9 cellular contexts compared by ENCODE assay signal in genomic region chr20:37007898-37008649, GRCh38. TPM values are rescaled to one million over a fixed set of nuclear protein-coding genes. Genes with fewer than 3 reads are reported as not detected.
DNase-seq lines count a peak whose midpoint lies in the region; ATAC-seq and FAIRE-seq lines count a peak whose summit lies in the region.
"Had no signal": no experiment of that assay in that cellular context is flagged by ENCODE, and none has a peak within 500 bp of the region (broad histone marks: within the 10 kb centered on the region; RNA-seq: fewer than 3 reads in every experiment).

No MANE protein-coding gene starts in this region.

- H3K4me1 Mint-ChIP-seq in T-helper 17 cell: peaks cover 13% of the 10 kb centered on the region
- H3K4me1 Mint-ChIP-seq: neural crest cell had no signal

- ATAC-seq in T-helper 17 cell: peak; percentile 93
- peak; percentile 39 to 83 for ATAC-seq in left cardiac atrium
- ATAC-seq in HG02981 (IDR thresholded peaks at IDR 0.05; ENCODE audit: unreplicated experiment): no peak

- peak overlapping the region; percentile 84 for H3K27ac Mint-ChIP-seq in T-helper 17 cell

- H3K36me3 Mint-ChIP-seq in T-helper 17 cell (ENCODE audit: low read depth): no peaks in the 10 kb centered on the region

- no peaks in the 10 kb centered on the region for H3K9me3 ChIP-seq in T-helper 17 cell (ENCODE audit: control insufficient read depth, low read length, poor library complexity, severe bottlenecking)

- no peak for FAIRE-seq in RCC 7860 (lab: Jason Lieb, UNC)

- DNase-seq in Ammon's horn (ENCODE audit: low spot score) (peak; percentile 42), GM19240 (ENCODE audit: insufficient read length, low spot score) (peak; percentile 23), T-helper 17 cell (no peak), left cardiac atrium (no peak), NCI-H446 treated with DMSO at 0.1 percent for 48 hours (lab: John Stamatoyannopoulos, UW) (no peak), RCC 7860 (ENCODE audit: low spot score) (no peak), amygdala (lab: John Stamatoyannopoulos, UW) (no peak)

- intact Hi-C loops in left cardiac atrium (cut with DNase I): no loop called here

- H3K4me3 Mint-ChIP-seq in T-helper 17 cell: no peak overlapping the region
- H3K4me3 Mint-ChIP-seq: neural crest cell had no signal

- no peaks in the 10 kb centered on the region for H3K27me3 Mint-ChIP-seq in T-helper 17 cell

RNA-seq across cellular contexts. Expression of gene SAMHD1, which starts 56.6 kb away (rescaled TPM):
- total RNA-seq in T-helper 17 cell (100 to 1,000 TPM; 275 to 286 TPM), left cardiac atrium (100 to 1,000 TPM; 110 to 113 TPM)

Comparison
In these comparisons a context has a peak if more than half of its experiments do, and no peak if none do; other contexts are left out.
1. DNase-seq: peak in Ammon's horn (single experiment) and GM19240 (single experiment); none in T-helper 17 cell (0 of 3), left cardiac atrium (single experiment), NCI-H446 treated with DMSO at 0.1 percent for 48 hours (single experiment), RCC 7860 (single experiment) and amygdala (0 of 56).